ENCODE assay signal across 2 cellular contexts in genomic region chr9:41105557-41106253, GRCh38. TPM values are rescaled to one million over a fixed set of nuclear protein-coding genes. Genes with fewer than 3 reads are reported as not detected.
"Had no signal": no experiment of that assay in that cellular context is flagged by ENCODE, and none has a peak within 500 bp of the region (broad histone marks: within the 10 kb centered on the region; RNA-seq: fewer than 3 reads in every experiment).

No MANE protein-coding gene starts in this region.

RNA-seq across cellular contexts. Expression of gene FOXD4L6, which starts 22.8 kb away (rescaled TPM):
- total RNA-seq: G401, GM12878 had no signal
